ENCODE assay signal across 1 cellular context in genomic region chr16:69435977-69436729, GRCh38.
TF ChIP-seq lines count a peak whose summit lies in the region.

No MANE protein-coding gene starts in this region.

TF ChIP-seq in HepG2, 621 proteins besides CTCF, POLR2A, EP300 and RAD21 (continued from another document and continues in another):
- TF ChIP-seq ZNF205 (CRISPR knock-in tag; IDR thresholded peaks at IDR 0.05) (peak; percentile 79; the same call in 1 of the 2 replicates), SMYD3 (CRISPR knock-in tag; IDR thresholded peaks at IDR 0.05) (no peak), WIZ (CRISPR knock-in tag; IDR thresholded peaks at IDR 0.05) (no peak), CREM (IDR thresholded peaks at IDR 0.05) (no peak; the same call in 1 of the 2 replicates), CREM (CRISPR knock-in tag; IDR thresholded peaks at IDR 0.05) (no peak), ZNF672 (CRISPR knock-in tag; IDR thresholded peaks at IDR 0.05) (no peak), XRCC5 (optimal IDR thresholded peaks at IDR 0.05; ENCODE audit: low read length) (no peak), ZNF614 (CRISPR knock-in tag; IDR thresholded peaks at IDR 0.05; ENCODE audit: borderline replicate concordance) (peak; percentile 69), SMC3 (IDR thresholded peaks at IDR 0.05; ENCODE audit: low read length) (no peak), NCOA2 (CRISPR knock-in tag; IDR thresholded peaks at IDR 0.05) (peak; percentile 80), FOXJ3 (CRISPR knock-in tag; IDR thresholded peaks at IDR 0.05; ENCODE audit: borderline replicate concordance) (peak; percentile 66; the same call in 1 of the 2 replicates), ETV6 (CRISPR knock-in tag; conservative IDR thresholded peaks at IDR 0.05) (no peak), PHB2 (IDR thresholded peaks at IDR 0.05; ENCODE audit: partially characterized antibody) (no peak), DNMT3B (CRISPR knock-in tag; conservative IDR thresholded peaks at IDR 0.05) (no peak), ZBTB4 (CRISPR knock-in tag; IDR thresholded peaks at IDR 0.05; ENCODE audit: borderline replicate concordance) (no peak), NFIB (CRISPR knock-in tag; IDR thresholded peaks at IDR 0.05; ENCODE audit: borderline replicate concordance) (no peak), FOXP4 (CRISPR knock-in tag; IDR thresholded peaks at IDR 0.05) (peak; percentile 70), RARG (CRISPR knock-in tag; IDR thresholded peaks at IDR 0.05; ENCODE audit: low read depth) (no peak), KAT8 (CRISPR knock-in tag; IDR thresholded peaks at IDR 0.05) (peak; percentile 61; the same call in 1 of the 2 replicates), PAX8 (CRISPR knock-in tag; IDR thresholded peaks at IDR 0.05; ENCODE audit: borderline replicate concordance) (no peak), TBX3 (IDR thresholded peaks at IDR 0.05; ENCODE audit: borderline replicate concordance) (no peak), ZNF407 (CRISPR knock-in tag; IDR thresholded peaks at IDR 0.05; ENCODE audit: not compliant biosample characterization) (no peak), PCBP1 (IDR thresholded peaks at IDR 0.05; ENCODE audit: borderline replicate concordance, low read depth, low read length) (no peak), ISL2 (CRISPR knock-in tag; IDR thresholded peaks at IDR 0.05) (peak; percentile 74), SETDB1 (CRISPR knock-in tag; IDR thresholded peaks at IDR 0.05; ENCODE audit: borderline replicate concordance) (no peak), ZNF737 (CRISPR knock-in tag; IDR thresholded peaks at IDR 0.05; ENCODE audit: borderline replicate concordance) (peak; percentile 19; the same call in 1 of the 2 replicates), SMAD1 (CRISPR knock-in tag; IDR thresholded peaks at IDR 0.05; ENCODE audit: borderline replicate concordance, low read depth) (no peak), IKZF4 (CRISPR knock-in tag; IDR thresholded peaks at IDR 0.05; ENCODE audit: borderline replicate concordance, low read depth, not compliant biosample characterization) (no peak), CBX1 (IDR thresholded peaks at IDR 0.05; ENCODE audit: low read depth) (no peak), CCAR2 (optimal IDR thresholded peaks at IDR 0.05; ENCODE audit: low read depth, low read length) (no peak), ZNF136 (CRISPR knock-in tag; IDR thresholded peaks at IDR 0.05; ENCODE audit: low read depth) (no peak), DDIT3 (CRISPR knock-in tag; IDR thresholded peaks at IDR 0.05) (no peak), TIGD3 (CRISPR knock-in tag; IDR thresholded peaks at IDR 0.05; ENCODE audit: borderline replicate concordance) (no peak), CSRNP1 (CRISPR knock-in tag; IDR thresholded peaks at IDR 0.05) (no peak), ARNTL (CRISPR knock-in tag; IDR thresholded peaks at IDR 0.05) (no peak), PHF21A (CRISPR knock-in tag; IDR thresholded peaks at IDR 0.05) (peak; percentile 86; the same call in 1 of the 2 replicates)
- TF ChIP-seq, protein P1, sequence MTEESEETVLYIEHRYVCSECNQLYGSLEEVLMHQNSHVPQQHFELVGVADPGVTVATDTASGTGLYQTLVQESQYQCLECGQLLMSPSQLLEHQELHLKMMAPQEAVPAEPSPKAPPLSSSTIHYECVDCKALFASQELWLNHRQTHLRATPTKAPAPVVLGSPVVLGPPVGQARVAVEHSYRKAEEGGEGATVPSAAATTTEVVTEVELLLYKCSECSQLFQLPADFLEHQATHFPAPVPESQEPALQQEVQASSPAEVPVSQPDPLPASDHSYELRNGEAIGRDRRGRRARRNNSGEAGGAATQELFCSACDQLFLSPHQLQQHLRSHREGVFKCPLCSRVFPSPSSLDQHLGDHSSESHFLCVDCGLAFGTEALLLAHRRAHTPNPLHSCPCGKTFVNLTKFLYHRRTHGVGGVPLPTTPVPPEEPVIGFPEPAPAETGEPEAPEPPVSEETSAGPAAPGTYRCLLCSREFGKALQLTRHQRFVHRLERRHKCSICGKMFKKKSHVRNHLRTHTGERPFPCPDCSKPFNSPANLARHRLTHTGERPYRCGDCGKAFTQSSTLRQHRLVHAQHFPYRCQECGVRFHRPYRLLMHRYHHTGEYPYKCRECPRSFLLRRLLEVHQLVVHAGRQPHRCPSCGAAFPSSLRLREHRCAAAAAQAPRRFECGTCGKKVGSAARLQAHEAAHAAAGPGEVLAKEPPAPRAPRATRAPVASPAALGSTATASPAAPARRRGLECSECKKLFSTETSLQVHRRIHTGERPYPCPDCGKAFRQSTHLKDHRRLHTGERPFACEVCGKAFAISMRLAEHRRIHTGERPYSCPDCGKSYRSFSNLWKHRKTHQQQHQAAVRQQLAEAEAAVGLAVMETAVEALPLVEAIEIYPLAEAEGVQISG (CRISPR knock-in tag; IDR thresholded peaks at IDR 0.05): peak; percentile 69
- TF ChIP-seq, protein P2, sequence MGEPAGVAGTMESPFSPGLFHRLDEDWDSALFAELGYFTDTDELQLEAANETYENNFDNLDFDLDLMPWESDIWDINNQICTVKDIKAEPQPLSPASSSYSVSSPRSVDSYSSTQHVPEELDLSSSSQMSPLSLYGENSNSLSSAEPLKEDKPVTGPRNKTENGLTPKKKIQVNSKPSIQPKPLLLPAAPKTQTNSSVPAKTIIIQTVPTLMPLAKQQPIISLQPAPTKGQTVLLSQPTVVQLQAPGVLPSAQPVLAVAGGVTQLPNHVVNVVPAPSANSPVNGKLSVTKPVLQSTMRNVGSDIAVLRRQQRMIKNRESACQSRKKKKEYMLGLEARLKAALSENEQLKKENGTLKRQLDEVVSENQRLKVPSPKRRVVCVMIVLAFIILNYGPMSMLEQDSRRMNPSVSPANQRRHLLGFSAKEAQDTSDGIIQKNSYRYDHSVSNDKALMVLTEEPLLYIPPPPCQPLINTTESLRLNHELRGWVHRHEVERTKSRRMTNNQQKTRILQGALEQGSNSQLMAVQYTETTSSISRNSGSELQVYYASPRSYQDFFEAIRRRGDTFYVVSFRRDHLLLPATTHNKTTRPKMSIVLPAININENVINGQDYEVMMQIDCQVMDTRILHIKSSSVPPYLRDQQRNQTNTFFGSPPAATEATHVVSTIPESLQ (CRISPR knock-in tag; conservative IDR thresholded peaks at IDR 0.05): no peak
- TF ChIP-seq, protein P3, sequence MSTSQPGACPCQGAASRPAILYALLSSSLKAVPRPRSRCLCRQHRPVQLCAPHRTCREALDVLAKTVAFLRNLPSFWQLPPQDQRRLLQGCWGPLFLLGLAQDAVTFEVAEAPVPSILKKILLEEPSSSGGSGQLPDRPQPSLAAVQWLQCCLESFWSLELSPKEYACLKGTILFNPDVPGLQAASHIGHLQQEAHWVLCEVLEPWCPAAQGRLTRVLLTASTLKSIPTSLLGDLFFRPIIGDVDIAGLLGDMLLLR (CRISPR knock-in tag; IDR thresholded peaks at IDR 0.05): no peak
